8 cellular contexts compared by ENCODE assay signal in genomic region chr2:55048925-55049793, GRCh38. TPM values are rescaled to one million over a fixed set of nuclear protein-coding genes. Genes with fewer than 3 reads are reported as not detected.
DNase-seq lines count a peak whose midpoint lies in the region; ATAC-seq, FAIRE-seq and TF ChIP-seq lines count a peak whose summit lies in the region.

No MANE protein-coding gene starts in this region.

- H3K9me3 Mint-ChIP-seq in activated T-helper 17 cell treated with anti-CD3 and anti-CD28 coated beads, Interleukin-2, amount 50 U/mL, for 72 hours, result no peaks in the 10 kb centered on the region
- H3K9me3 Mint-ChIP-seq in stimulated activated naive CD8-positive, alpha-beta T cell treated with anti-CD3 and anti-CD28 coated beads, Interleukin-15, Interleukin-2, amounts not matched to agents 100 ng/mL and 50 ng/mL, for 24 hours, result no peaks in the 10 kb centered on the region

- peak; percentile 36 for TF ChIP-seq POLR2A in GM18526 (IDR thresholded peaks at IDR 0.05; ENCODE audit: extremely low read depth, insufficient read length)

- H3K27ac Mint-ChIP-seq in activated T-helper 17 cell treated with anti-CD3 and anti-CD28 coated beads, Interleukin-2, amount 50 U/mL, for 72 hours, result peak overlapping the region; percentile 96
- peak overlapping the region; percentile 90 for H3K27ac Mint-ChIP-seq in stimulated activated naive CD8-positive, alpha-beta T cell treated with anti-CD3 and anti-CD28 coated beads, Interleukin-15, Interleukin-2, amounts not matched to agents 100 ng/mL and 50 ng/mL, for 24 hours

- DNase-seq in ACHN (peak; percentile 84), KG1 (lab: John Stamatoyannopoulos, UW) (peak; percentile 66), RCC 7860 (ENCODE audit: low spot score) (peak; percentile 77), fibroblast of gingiva (ENCODE audit: low read depth) (peak; percentile 73), myocyte (ENCODE audit: low read depth) (peak; percentile 95)

- H3K4me3 Mint-ChIP-seq in activated T-helper 17 cell treated with anti-CD3 and anti-CD28 coated beads, Interleukin-2, amount 50 U/mL, for 72 hours, result peak overlapping the region; percentile 88
- peak overlapping the region; percentile 100 for H3K4me3 Mint-ChIP-seq in stimulated activated naive CD8-positive, alpha-beta T cell treated with anti-CD3 and anti-CD28 coated beads, Interleukin-15, Interleukin-2, amounts not matched to agents 100 ng/mL and 50 ng/mL, for 24 hours

- ATAC-seq in activated T-helper 17 cell treated with anti-CD3 and anti-CD28 coated beads, Interleukin-2, amount 50 U/mL, for 72 hours (replicated peaks), result peak; percentile 16

- FAIRE-seq in RCC 7860 (lab: Jason Lieb, UNC), result no peak

- in situ Hi-C loops in ACHN (cut with HindIII; ENCODE audit: low pct_ligation_motif_present, low pct_unique_long_range_greater_than_20kb, low sequenced_read_pairs), result no loop called here

- H3K27me3 Mint-ChIP-seq in activated T-helper 17 cell treated with anti-CD3 and anti-CD28 coated beads, Interleukin-2, amount 50 U/mL, for 72 hours, result no peaks in the 10 kb centered on the region
- no peaks in the 10 kb centered on the region for H3K27me3 Mint-ChIP-seq in stimulated activated naive CD8-positive, alpha-beta T cell treated with anti-CD3 and anti-CD28 coated beads, Interleukin-15, Interleukin-2, amounts not matched to agents 100 ng/mL and 50 ng/mL, for 24 hours

- H3K36me3 Mint-ChIP-seq in activated T-helper 17 cell treated with anti-CD3 and anti-CD28 coated beads, Interleukin-2, amount 50 U/mL, for 72 hours (ENCODE audit: low read depth), result peaks cover 26% of the 10 kb centered on the region
- peaks cover 4% of the 10 kb centered on the region for H3K36me3 Mint-ChIP-seq in stimulated activated naive CD8-positive, alpha-beta T cell treated with anti-CD3 and anti-CD28 coated beads, Interleukin-15, Interleukin-2, amounts not matched to agents 100 ng/mL and 50 ng/mL, for 24 hours (ENCODE audit: low read depth)

- H3K4me1 Mint-ChIP-seq in activated T-helper 17 cell treated with anti-CD3 and anti-CD28 coated beads, Interleukin-2, amount 50 U/mL, for 72 hours, result peaks cover 40% of the 10 kb centered on the region
- H3K4me1 Mint-ChIP-seq in stimulated activated naive CD8-positive, alpha-beta T cell treated with anti-CD3 and anti-CD28 coated beads, Interleukin-15, Interleukin-2, amounts not matched to agents 100 ng/mL and 50 ng/mL, for 24 hours (ENCODE audit: low read depth), result peaks cover 66% of the 10 kb centered on the region

RNA-seq across cellular contexts. Expression of gene RTN4, which starts 1.1 kb away (rescaled TPM):
- 100 to 1,000 TPM in 1 of 2 donors, 10 to 100 TPM in 1; 74.9 to 131 TPM for total RNA-seq in activated T-helper 17 cell treated with anti-CD3 and anti-CD28 coated beads, Interleukin-2, amount 50 U/mL, for 72 hours
- 808 and 1,025 TPM in 2 replicates for total RNA-seq in myocyte
- polyA plus RNA-seq in myocyte (2012), result 845 TPM

Comparison
In these comparisons a context has a peak if more than half of its experiments do, and no peak if none do; other contexts are left out.
1. Peak in every context shown above with its lines: DNase-seq and ATAC-seq.